ENCODE assay signal across 8 cellular contexts in the genomic region with DNA sequence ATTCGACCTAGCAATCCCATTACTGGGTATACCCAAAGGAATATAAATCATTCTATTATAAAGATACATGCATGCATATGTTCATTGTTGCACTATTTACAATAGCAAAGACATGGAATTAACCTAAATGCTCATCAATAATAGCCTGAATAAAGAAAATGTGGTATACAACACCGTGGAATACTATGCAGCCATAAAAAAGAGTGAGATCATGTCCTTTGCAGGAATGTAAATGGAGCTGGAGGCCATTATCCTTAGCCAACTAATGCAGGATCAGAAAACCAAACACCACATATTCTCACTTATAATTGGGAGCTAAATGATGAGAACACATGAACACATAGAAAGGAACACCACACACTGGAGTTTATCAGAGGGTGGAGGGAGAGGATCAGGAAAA.
"Had no signal": no experiment of that assay in that cellular context is flagged by ENCODE, and none has a peak within 500 bp of the region (broad histone marks: within the 10 kb centered on the region; RNA-seq: fewer than 3 reads in every experiment).

No MANE protein-coding gene starts in this region.

- DNase-seq: GDM1, GF-D8 had no signal

- H3K4me3 ChIP-seq: GM12878 had no signal

- ATAC-seq: GM12878 had no signal

- FAIRE-seq: G401.6, GM12878, GM12891, GM12892, GM18507, GM19239 had no signal
